Comparison of ENCODE assay signal across 20 cellular contexts in the genomic region with DNA sequence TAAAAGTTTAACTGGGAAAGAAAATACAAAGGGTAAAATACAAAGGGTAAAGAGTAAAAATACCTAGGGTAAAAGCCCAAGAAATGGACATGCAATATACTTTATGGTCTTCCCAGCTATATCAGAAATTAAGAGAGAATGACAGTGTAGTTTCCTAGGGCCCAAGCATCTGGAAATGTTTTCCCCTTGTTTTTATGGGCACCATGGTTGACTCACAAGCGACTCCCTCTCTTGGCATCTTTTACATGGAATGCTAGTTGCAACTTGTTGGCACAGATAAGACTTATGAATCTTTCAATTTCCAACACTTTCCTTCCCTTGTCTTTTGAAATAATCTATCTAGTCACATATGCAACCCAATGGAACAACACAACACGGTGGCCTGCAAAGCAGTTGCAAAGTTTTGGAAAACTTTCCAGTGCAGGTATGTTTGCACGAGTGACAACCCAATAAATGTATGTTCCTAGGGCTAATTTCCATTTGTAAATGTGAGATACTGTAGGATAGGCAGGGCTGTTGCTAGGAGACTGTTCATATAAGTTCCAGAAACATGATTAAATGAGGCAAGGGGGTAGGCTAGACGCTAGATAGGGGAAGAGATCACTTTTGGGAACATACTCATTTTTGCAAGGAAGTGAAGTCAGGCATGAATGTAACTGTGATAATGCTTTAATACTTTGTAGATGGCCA. TPM values are rescaled to one million over a fixed set of nuclear protein-coding genes. Genes with fewer than 3 reads are reported as not detected.
DNase-seq lines count a peak whose midpoint lies in the region; ATAC-seq and TF ChIP-seq lines count a peak whose summit lies in the region.
"Had no signal": no experiment of that assay in that cellular context is flagged by ENCODE, and none has a peak within 500 bp of the region (broad histone marks: within the 10 kb centered on the region; RNA-seq: fewer than 3 reads in every experiment).

No MANE protein-coding gene starts in this region.

- H3K36me3 ChIP-seq in PC-3 (ENCODE audit: low read depth, low read length): no peaks in the 10 kb centered on the region
- no peaks in the 10 kb centered on the region for H3K36me3 ChIP-seq in ascending aorta
- H3K36me3 ChIP-seq: BLaER1 treated with 17β-estradiol and CSF1 and Interleukin-3, amounts not matched to agents 10 nM and 100 nM; gastrocnemius medialis; right atrium auricular region; thyroid gland had no signal

- intact Hi-C loops in PC-3 (cut with micrococcal nuclease): no loop called here
- intact Hi-C loops in ascending aorta (cut with DNase I): no loop called here

- in situ Hi-C loops in G401 (cut with HindIII; ENCODE audit: low sequenced_read_pairs): no loop called here

- H3K79me2 ChIP-seq in PC-3 (ENCODE audit: low read length): no peaks in the 10 kb centered on the region

- peaks cover 41% of the 10 kb centered on the region for H3K4me1 ChIP-seq in PC-3 (ENCODE audit: insufficient read depth, low read length)
- H3K4me1 ChIP-seq in ascending aorta: no peaks in the 10 kb centered on the region
- H3K4me1 ChIP-seq: gastrocnemius medialis, right atrium auricular region had no signal

- DNase-seq in EL (peak; percentile 70), PC-3 (peak; percentile 76), fibroblast of gingiva (ENCODE audit: low read depth) (peak; percentile 92), G401 (ENCODE audit: low spot score) (no peak), ascending aorta (ENCODE audit: low spot score in 2 of 2) (no peak), DMS153 (lab: John Stamatoyannopoulos, UW) (no peak)
- no peak for DNase-seq in stimulated activated naive CD4-positive, alpha-beta T cell treated with Interleukin-2 at 50 U/mL for 16 hours (lab: John Stamatoyannopoulos, UW)
- DNase-seq: activated CD4-positive, CD25-positive, alpha-beta regulatory T cell; activated naive CD4-positive, alpha-beta T cell treated with anti-CD3 and anti-CD28 coated beads for 36 hours; effector CD4-positive, alpha-beta T cell; gastrocnemius medialis; H9; NCI-H1105; NCI-H446; PC-9; stimulated activated CD4-positive, alpha-beta T cell treated with anti-CD3 and anti-CD28 coated beads, Interleukin-2, amount 100 ng/mL, for 24 hours; thyroid gland had no signal

- POLR2A ChIA-PET in PC-3 (lab: Charles Lee; ENCODE audit: unreplicated experiment): interaction anchor here (0.5 kb wide), 1 partner anchor 48 kb away, joined by 3 read pairs; no protein-coding TSS in a partner anchor

- CTCF ChIA-PET in PC-3 (lab: Charles Lee): no interaction called here

- peak overlapping the region; percentile 73 for H3K27ac ChIP-seq in PC-3 (ENCODE audit: low read length)
- H3K27ac ChIP-seq in skin epidermis: peak overlapping the region in 12 of 21 experiments; percentile 12 to 64 (median 41)
- H3K27ac ChIP-seq in ascending aorta: no peak overlapping the region
- H3K27ac ChIP-seq: BLaER1 treated with 17β-estradiol and CSF1 and Interleukin-3, amounts not matched to agents 10 nM and 100 nM; gastrocnemius medialis; PC-9; right atrium auricular region; thyroid gland had no signal

- no peaks in the 10 kb centered on the region for H4K20me1 ChIP-seq in PC-3 (ENCODE audit: low read length)
- H4K20me1 ChIP-seq: BLaER1 treated with 17β-estradiol and CSF1 and Interleukin-3, amounts not matched to agents 10 nM and 100 nM had no signal

- H3F3A ChIP-seq in PC-3 (ENCODE audit: low read length, unreplicated experiment): peaks cover 10% of the 10 kb centered on the region

- TF ChIP-seq CTCF in PC-3 (conservative IDR thresholded peaks at IDR 0.05; ENCODE audit: low read depth, low read length) (no peak), ascending aorta (IDR thresholded peaks at IDR 0.05) (no peak)

- ATAC-seq in PC-3: peak; percentile 57
- ATAC-seq: gastrocnemius medialis had no signal

- H3K4me2 ChIP-seq in PC-3 (ENCODE audit: low read length): peak overlapping the region; percentile 35
- H3K4me2 ChIP-seq: BLaER1 treated with 17β-estradiol and CSF1 and Interleukin-3, amounts not matched to agents 10 nM and 100 nM; PC-9 had no signal

- no peaks in the 10 kb centered on the region for H3K9me2 ChIP-seq in PC-3 (replicated peaks; ENCODE audit: low read length)

- H3K27me3 ChIP-seq in PC-3 (ENCODE audit: low read length): no peaks in the 10 kb centered on the region
- H3K27me3 ChIP-seq in ascending aorta: no peaks in the 10 kb centered on the region
- H3K27me3 ChIP-seq: BLaER1 treated with 17β-estradiol and CSF1 and Interleukin-3, amounts not matched to agents 10 nM and 100 nM; gastrocnemius medialis; right atrium auricular region; thyroid gland had no signal

- no peak overlapping the region; the same call in 1 of the 2 replicates for H3K9ac ChIP-seq in PC-3 (ENCODE audit: low read length)
- H3K9ac ChIP-seq: BLaER1 treated with 17β-estradiol and CSF1 and Interleukin-3, amounts not matched to agents 10 nM and 100 nM had no signal

- H3K4me3 ChIP-seq in PC-3 (ENCODE audit: low read length) (no peak overlapping the region), skin epidermis (no peak overlapping the region), ascending aorta (no peak overlapping the region)
- H3K4me3 ChIP-seq: BLaER1 treated with 17β-estradiol and CSF1 and Interleukin-3, amounts not matched to agents 10 nM and 100 nM; gastrocnemius medialis; PC-9; right atrium auricular region; thyroid gland had no signal

- no peaks in the 10 kb centered on the region for H3K9me3 ChIP-seq in PC-3 (ENCODE audit: low read length)
- peaks cover 0 to 10% of the 10 kb centered on the region in 2 donors for H3K9me3 ChIP-seq in ascending aorta
- H3K9me3 ChIP-seq: gastrocnemius medialis, thyroid gland had no signal

- H2AFZ ChIP-seq in PC-3 (ENCODE audit: low read length): peak overlapping the region; percentile 50; the same call in 1 of the 2 replicates
- H2AFZ ChIP-seq: PC-9 had no signal

- no TSS peak for BruUV-seq in PC-3 (replicated peaks; lab: Mats Ljungman, UMichigan)

RNA-seq across cellular contexts. Expression of gene CWH43, which starts 36.4 kb away (rescaled TPM):
- total RNA-seq in PC-3 (2014; rRNA removed): 2.2 and 3.0 TPM in 2 replicates
- not detected in 2 replicates for total RNA-seq in G401 (2014; rRNA removed; shearing (Covaris generic))
- not detected for total RNA-seq in ascending aorta
- total RNA-seq: activated naive CD4-positive, alpha-beta T cell treated with anti-CD3 and anti-CD28 coated beads for 36 hours; H9; PC-9; right atrium auricular region had no signal

RNA-seq across cellular contexts. Expression of gene OCIAD2, which starts 43.1 kb away (rescaled TPM):
- total RNA-seq in PC-3 (2014; rRNA removed) (169 and 255 TPM in 2 replicates), ascending aorta (1.9 TPM)
- total RNA-seq in G401 (2014; rRNA removed; shearing (Covaris generic)): not detected in 2 replicates

Comparison
In these comparisons a context has a peak if more than half of its experiments do, and no peak if none do; other contexts are left out.
1. DNase-seq: peak in EL (single experiment), PC-3 (single experiment) and fibroblast of gingiva (single experiment); none in G401 (single experiment), stimulated activated naive CD4-positive, alpha-beta T cell treated with Interleukin-2 at 50 U/mL for 16 hours (single experiment), ascending aorta (0 of 2) and DMS153 (single experiment).
2. H3K27ac ChIP-seq: peak in PC-3 (single experiment) and skin epidermis (12 of 21); none in ascending aorta (0 of 2).
3. RNA of gene OCIAD2, which starts 43.1 kb away (total RNA-seq): 169 to 255 TPM in PC-3; 1.9 TPM in ascending aorta (single experiment) and not detected in G401; every median in the first group is over 10 times any median in the second.